ENCODE assay signal across 8 cellular contexts in the genomic region with DNA sequence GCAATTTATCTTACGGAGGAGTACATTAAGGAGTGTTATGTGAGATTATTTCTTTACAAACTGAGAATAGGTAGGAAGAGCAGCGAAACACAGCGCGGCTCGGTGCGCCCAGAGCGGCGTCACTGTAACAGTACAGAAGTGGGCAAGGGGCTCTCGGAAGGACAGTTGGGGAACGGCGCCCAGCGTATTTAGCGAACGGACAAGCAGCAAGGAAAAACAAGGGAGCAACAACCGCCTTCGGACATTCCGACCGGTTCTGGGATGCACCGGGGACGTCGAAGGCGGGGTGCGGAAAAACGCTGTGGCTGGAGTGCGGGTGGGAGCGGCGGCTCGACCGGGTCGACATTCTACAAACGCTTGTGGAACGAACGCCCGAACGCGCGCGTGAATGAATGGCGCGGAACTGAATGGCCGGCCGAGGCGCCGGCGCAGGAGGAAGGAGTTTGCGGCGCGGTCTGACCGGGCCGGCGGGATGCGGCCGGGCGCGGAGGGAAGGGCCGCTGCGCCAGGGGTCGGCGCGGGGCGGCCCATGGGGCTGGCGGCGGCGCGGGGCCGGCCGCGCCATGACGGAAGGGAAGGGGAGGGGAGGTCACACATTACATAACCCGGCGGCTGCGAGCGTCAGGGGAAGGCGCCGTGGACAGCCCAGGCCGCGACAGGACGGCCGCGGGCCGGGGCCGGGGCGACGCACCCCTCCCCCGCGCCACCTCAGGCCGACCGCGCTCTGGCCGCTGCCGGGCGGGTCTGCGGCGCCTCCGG. TPM values are rescaled to one million over a fixed set of nuclear protein-coding genes. Genes with fewer than 3 reads are reported as not detected.
DNase-seq lines count a peak whose midpoint lies in the region; ATAC-seq and TF ChIP-seq lines count a peak whose summit lies in the region.

No MANE protein-coding gene starts in this region.

- H3K4me1 Mint-ChIP-seq in activated B cell treated with CpG ODN at 0.5 μM for 24 hours: peaks cover 37% of the 10 kb centered on the region

- peak overlapping the region; percentile 93 for H3K27ac Mint-ChIP-seq in activated B cell treated with CpG ODN at 0.5 μM for 24 hours

- DNase-seq in GM10266 (ENCODE audit: extremely low spot score): peak; percentile 81
- peak; percentile 16 for DNase-seq in H4 (ENCODE audit: low spot score)
- peak; percentile 62 for DNase-seq in LoVo (ENCODE audit: low spot score)
- DNase-seq in activated B cell treated with CpG ODN at 0.5 μM for 24 hours: no peak
- peak; percentile 51 to 67 for DNase-seq in left colon
- DNase-seq in stimulated activated CD4-positive, alpha-beta T cell treated with anti-CD3 and anti-CD28 coated beads, Interleukin-2, amount 100 ng/mL, for 24 hours: peak; percentile 41 to 53
- no peak for DNase-seq in T1000 (lab: John Stamatoyannopoulos, UW)

- no peaks in the 10 kb centered on the region for H3K9me3 Mint-ChIP-seq in activated B cell treated with CpG ODN at 0.5 μM for 24 hours

- H3K27ac ChIP-seq in cingulate gyrus (ENCODE audit: low read depth, low read length): peak overlapping the region; percentile 93

- intact Hi-C loops in activated B cell treated with CpG ODN at 0.5 μM for 24 hours (cut with micrococcal nuclease): loop anchor here (5.0 kb wide), 1 partner anchor 757 kb away; a partner anchor contains a TSS
- intact Hi-C loops in left colon (cut with DNase I, micrococcal nuclease): loop anchor here in 1 of 2 donors (5.0 kb wide), 1 partner anchor 152 kb away; a partner anchor contains a TSS

- peak overlapping the region; percentile 95 for H3K4me3 Mint-ChIP-seq in activated B cell treated with CpG ODN at 0.5 μM for 24 hours

- POLR2A ChIA-PET in activated B cell treated with CpG ODN at 0.5 μM for 24 hours (lab: Charles Lee): interaction anchor here (1.2 kb wide), 1 partner anchor 152 kb away, joined by 8 read pairs; a partner anchor contains a TSS

- H3K27me3 Mint-ChIP-seq in activated B cell treated with CpG ODN at 0.5 μM for 24 hours: no peaks in the 10 kb centered on the region

- CTCF ChIA-PET in activated B cell treated with CpG ODN at 0.5 μM for 24 hours (lab: Charles Lee): no interaction called here

- TF ChIP-seq CTCF in GM10266 (IDR thresholded peaks at IDR 0.05; ENCODE audit: control insufficient read depth, insufficient read depth, low read depth, missing control alignments) (no peak), activated B cell treated with CpG ODN at 0.5 μM for 24 hours (IDR thresholded peaks at IDR 0.05) (no peak)

- ATAC-seq in activated B cell treated with CpG ODN at 0.5 μM for 24 hours (ENCODE audit: low read depth) (peak; percentile 23), left colon (peak; percentile 38)

- peaks cover 8% of the 10 kb centered on the region for H3K36me3 Mint-ChIP-seq in activated B cell treated with CpG ODN at 0.5 μM for 24 hours (ENCODE audit: low read depth)

RNA-seq across cellular contexts. Expression of a gene that starts 0.6 kb away (rescaled TPM):
- total RNA-seq in H4 (2014; rRNA removed; shearing (Covaris generic)): 9.3 and 14.9 TPM in 2 replicates
- 44.5 and 52.1 TPM in 2 replicates for total RNA-seq in activated B cell treated with CpG ODN at 0.5 μM for 24 hours
- 10 to 100 TPM; 40.8 to 44.0 TPM for total RNA-seq in left colon

Comparison
In these comparisons a context has a peak if more than half of its experiments do, and no peak if none do; other contexts are left out.
1. DNase-seq: peak in GM10266 (single experiment), H4 (single experiment), LoVo (single experiment), left colon (2 of 2) and stimulated activated CD4-positive, alpha-beta T cell treated with anti-CD3 and anti-CD28 coated beads, Interleukin-2, amount 100 ng/mL, for 24 hours (2 of 2); none in activated B cell treated with CpG ODN at 0.5 μM for 24 hours (single experiment) and T1000 (single experiment).